In genomic region chr14:51289169-51289568, GRCh38 we compare ENCODE assay signal across 31 cellular contexts.
"Had no signal": no experiment of that assay in that cellular context is flagged by ENCODE, and none has a peak within 500 bp of the region (broad histone marks: within the 10 kb centered on the region; RNA-seq: fewer than 3 reads in every experiment).

No MANE protein-coding gene starts in this region.

- DNase-seq: activated CD4-positive, alpha-beta T cell treated with anti-CD3 and anti-CD28 coated beads for 4 hours; activated CD4-positive, alpha-beta T cell treated with anti-CD3 and anti-CD28 coated beads, Interleukin-2, amount 10 ng/mL, durations not matched to agents 7 days and 5 days; activated CD4-positive, alpha-beta T cell treated with anti-CD3 and anti-CD28 coated beads, Interleukin-2, amount 50 U/mL, for 48 hours; activated CD4-positive, CD25-positive, alpha-beta regulatory T cell treated with anti-CD3 and anti-CD28 coated beads, Interleukin-2, amount 50 U/mL, for 72 hours; activated CD8-positive, alpha-beta memory T cell treated with anti-CD3 and anti-CD28 coated beads, Interleukin-2, amount 10 ng/mL, durations not matched to agents 7 days and 5 days; activated CD8-positive, alpha-beta memory T cell treated with anti-CD3 and anti-CD28 coated beads, Interleukin-2, amount 50 U/mL, for 4 hours; activated CD8-positive, alpha-beta T cell treated with anti-CD3 and anti-CD28 coated beads for 36 hours; activated effector memory CD4-positive, alpha-beta T cell treated with anti-CD3 and anti-CD28 coated beads, Interleukin-2, amount 50 U/mL, for 16 hours; activated naive CD4-positive, alpha-beta T cell treated with anti-CD3 and anti-CD28 coated beads for 36 hours; activated naive CD8-positive, alpha-beta T cell treated with anti-CD3 and anti-CD28 coated beads for 36 hours; activated naive CD8-positive, alpha-beta T cell treated with anti-CD3 and anti-CD28 coated beads, Interleukin-2, amount 50 U/mL, for 24 hours; activated T-cell treated with anti-CD3 and anti-CD28 coated beads, Interleukin-2, amount 50 U/mL, for 1 hour; adrenal gland; amygdala; aorta; body of pancreas; central memory CD4-positive, alpha-beta T cell; cerebellar nuclear complex; colonic mucosa; effector CD8-positive, alpha-beta T cell; esophagus squamous epithelium; foreskin melanocyte; heart right ventricle; T-helper 2 cell had no signal

- H3K4me1 Mint-ChIP-seq: activated CD4-positive, alpha-beta T cell treated with anti-CD3 and anti-CD28 coated beads, Interleukin-2, amount 10 ng/mL, durations not matched to agents 7 days and 5 days; activated naive CD4-positive, alpha-beta T cell treated with anti-CD3 and anti-CD28 coated beads, Interleukin-2, amount 50 U/mL, for 24 hours; activated naive CD8-positive, alpha-beta T cell treated with anti-CD3 and anti-CD28 coated beads, Interleukin-2, amount 50 U/mL, for 24 hours had no signal

- H3K27me3 ChIP-seq: adrenal gland, body of pancreas, cardiac muscle cell, colonic mucosa, esophagus squamous epithelium, gastroesophageal sphincter, heart right ventricle had no signal

- H3K4me1 ChIP-seq: colonic mucosa had no signal

- H3K27ac Mint-ChIP-seq: activated CD4-positive, alpha-beta T cell treated with anti-CD3 and anti-CD28 coated beads, Interleukin-2, amount 10 ng/mL, durations not matched to agents 7 days and 5 days; activated CD8-positive, alpha-beta memory T cell treated with anti-CD3 and anti-CD28 coated beads, Interleukin-2, amount 10 ng/mL, durations not matched to agents 7 days and 5 days; activated CD8-positive, alpha-beta T cell treated with anti-CD3 and anti-CD28 coated beads for 36 hours; activated naive CD4-positive, alpha-beta T cell treated with anti-CD3 and anti-CD28 coated beads for 36 hours; activated naive CD4-positive, alpha-beta T cell treated with anti-CD3 and anti-CD28 coated beads, Interleukin-2, amount 50 U/mL, for 24 hours; activated naive CD8-positive, alpha-beta T cell treated with anti-CD3 and anti-CD28 coated beads for 36 hours; activated naive CD8-positive, alpha-beta T cell treated with anti-CD3 and anti-CD28 coated beads, Interleukin-2, amount 50 U/mL, for 24 hours; activated T-helper 2 cell treated with anti-CD3 and anti-CD28 coated beads, Interferon-gamma antibody, Interleukin-2, Interleukin-4, amounts not matched to agents 10 μg/mL and 5 μg/mL and 100 μg/mL, durations not matched to agents 14 hours and 24 hours and 36 hours; WTC11 had no signal

- H3K4me3 Mint-ChIP-seq: activated CD4-positive, alpha-beta T cell treated with anti-CD3 and anti-CD28 coated beads, Interleukin-2, amount 10 ng/mL, durations not matched to agents 7 days and 5 days; activated CD8-positive, alpha-beta memory T cell treated with anti-CD3 and anti-CD28 coated beads, Interleukin-2, amount 10 ng/mL, durations not matched to agents 7 days and 5 days; activated CD8-positive, alpha-beta T cell treated with anti-CD3 and anti-CD28 coated beads for 36 hours; activated naive CD4-positive, alpha-beta T cell treated with anti-CD3 and anti-CD28 coated beads for 36 hours; activated naive CD4-positive, alpha-beta T cell treated with anti-CD3 and anti-CD28 coated beads, Interleukin-2, amount 50 U/mL, for 24 hours; activated naive CD8-positive, alpha-beta T cell treated with anti-CD3 and anti-CD28 coated beads for 36 hours; activated naive CD8-positive, alpha-beta T cell treated with anti-CD3 and anti-CD28 coated beads, Interleukin-2, amount 50 U/mL, for 24 hours; WTC11 had no signal

- H3K9me3 ChIP-seq: adrenal gland, body of pancreas, colonic mucosa, esophagus squamous epithelium, gastroesophageal sphincter, heart right ventricle had no signal

- H3K9me3 Mint-ChIP-seq: activated CD4-positive, alpha-beta T cell treated with anti-CD3 and anti-CD28 coated beads, Interleukin-2, amount 10 ng/mL, durations not matched to agents 7 days and 5 days; activated CD8-positive, alpha-beta T cell treated with anti-CD3 and anti-CD28 coated beads for 36 hours; activated naive CD4-positive, alpha-beta T cell treated with anti-CD3 and anti-CD28 coated beads for 36 hours; activated naive CD4-positive, alpha-beta T cell treated with anti-CD3 and anti-CD28 coated beads, Interleukin-2, amount 50 U/mL, for 24 hours; activated naive CD8-positive, alpha-beta T cell treated with anti-CD3 and anti-CD28 coated beads for 36 hours; activated naive CD8-positive, alpha-beta T cell treated with anti-CD3 and anti-CD28 coated beads, Interleukin-2, amount 50 U/mL, for 24 hours; activated T-helper 2 cell treated with anti-CD3 and anti-CD28 coated beads, Interferon-gamma antibody, Interleukin-2, Interleukin-4, amounts not matched to agents 10 μg/mL and 5 μg/mL and 100 μg/mL, durations not matched to agents 14 hours and 24 hours and 36 hours; WTC11 had no signal

- ATAC-seq: activated CD8-positive, alpha-beta memory T cell treated with anti-CD3 and anti-CD28 coated beads, Interleukin-2, amount 10 ng/mL, durations not matched to agents 7 days and 5 days; activated CD8-positive, alpha-beta T cell treated with anti-CD3 and anti-CD28 coated beads for 36 hours; activated naive CD8-positive, alpha-beta T cell treated with anti-CD3 and anti-CD28 coated beads, Interleukin-2, amount 50 U/mL, for 24 hours; body of pancreas; gastroesophageal sphincter; heart right ventricle; WTC11 had no signal

- H3K27me3 Mint-ChIP-seq: activated CD4-positive, alpha-beta T cell treated with anti-CD3 and anti-CD28 coated beads, Interleukin-2, amount 10 ng/mL, durations not matched to agents 7 days and 5 days; activated CD8-positive, alpha-beta memory T cell treated with anti-CD3 and anti-CD28 coated beads, Interleukin-2, amount 10 ng/mL, durations not matched to agents 7 days and 5 days; activated CD8-positive, alpha-beta T cell treated with anti-CD3 and anti-CD28 coated beads for 36 hours; activated naive CD4-positive, alpha-beta T cell treated with anti-CD3 and anti-CD28 coated beads, Interleukin-2, amount 50 U/mL, for 24 hours; activated naive CD8-positive, alpha-beta T cell treated with anti-CD3 and anti-CD28 coated beads for 36 hours; activated naive CD8-positive, alpha-beta T cell treated with anti-CD3 and anti-CD28 coated beads, Interleukin-2, amount 50 U/mL, for 24 hours had no signal

- H3K4me3 ChIP-seq: adrenal gland, body of pancreas, cardiac muscle cell, colonic mucosa, esophagus squamous epithelium, gastroesophageal sphincter, heart right ventricle had no signal

- H3K36me3 Mint-ChIP-seq: activated naive CD4-positive, alpha-beta T cell treated with anti-CD3 and anti-CD28 coated beads, Interleukin-2, amount 50 U/mL, for 24 hours had no signal

- H3K36me3 ChIP-seq: adrenal gland, cardiac muscle cell, colonic mucosa, esophagus squamous epithelium, gastroesophageal sphincter, heart right ventricle had no signal

- H3K27ac ChIP-seq: adrenal gland, body of pancreas, cardiac muscle cell, colonic mucosa, epithelial cell of prostate, esophagus squamous epithelium, gastroesophageal sphincter, heart right ventricle, VCaP had no signal
